28 cellular contexts compared by ENCODE assay signal in the genomic region with DNA sequence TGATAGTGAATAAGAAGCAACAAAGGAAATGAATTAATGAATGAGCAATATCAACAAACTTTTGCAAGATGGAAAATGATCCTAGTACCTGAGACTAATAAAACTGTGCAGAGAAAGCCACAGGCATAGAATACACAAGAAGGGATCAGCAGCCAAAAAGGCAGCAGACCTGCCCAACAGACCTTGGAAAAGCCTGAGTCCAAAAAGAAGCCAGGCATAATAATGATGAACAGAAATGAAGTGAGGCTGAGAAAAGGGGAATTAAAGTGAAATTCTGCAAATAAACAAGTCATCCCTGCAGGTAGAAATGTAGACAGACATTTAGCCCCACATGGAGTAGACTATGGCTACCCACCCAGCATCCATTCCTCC. TPM values are rescaled to one million over a fixed set of nuclear protein-coding genes. Genes with fewer than 3 reads are reported as not detected.
DNase-seq lines count a peak whose midpoint lies in the region; ATAC-seq and TF ChIP-seq lines count a peak whose summit lies in the region.
"Had no signal": no experiment of that assay in that cellular context is flagged by ENCODE, and none has a peak within 500 bp of the region (broad histone marks: within the 10 kb centered on the region; RNA-seq: fewer than 3 reads in every experiment).

No MANE protein-coding gene starts in this region.

- H3K36me3 ChIP-seq in CD4-positive, CD25-positive, alpha-beta regulatory T cell (ENCODE audit: control insufficient read depth, insufficient read depth, low read length): peaks cover 56% of the 10 kb centered on the region
- H3K36me3 ChIP-seq in HUES48 (ENCODE audit: control insufficient read depth, insufficient read depth, low read length) (peaks cover 35% of the 10 kb centered on the region), spleen (peaks cover 0 to 66% (median 37%) of the 10 kb centered on the region in 6 donors)
- peaks cover 8 to 36% (median 9%) of the 10 kb centered on the region in 3 experiments for H3K36me3 ChIP-seq in naive thymus-derived CD4-positive, alpha-beta T cell (ENCODE audit: control insufficient read depth in 2 of 3, insufficient read depth in 3 of 3, low read length in 3 of 3)

- no peak overlapping the region for H3K9ac ChIP-seq in HUES48 (ENCODE audit: low read depth, low read length)
- H3K9ac ChIP-seq: BLaER1 had no signal

- no peak for DNase-seq in CD4-positive, CD25-positive, alpha-beta regulatory T cell
- DNase-seq in cerebellar cortex (ENCODE audit: low spot score): peak; percentile 85
- DNase-seq in naive thymus-derived CD4-positive, alpha-beta T cell: no peak
- DNase-seq in COLO668 (lab: John Stamatoyannopoulos, UW; ENCODE audit: unreplicated experiment): no peak
- DNase-seq in spleen: no peak
- no peak for DNase-seq in activated effector memory CD4-positive, alpha-beta T cell treated with anti-CD3 and anti-CD28 coated beads, Interleukin-2, amount 50 U/mL, for 16 hours
- no peak for DNase-seq in activated CD4-positive, alpha-beta memory T cell treated with anti-CD3 and anti-CD28 coated beads, Interleukin-2, amount 10 ng/mL, durations not matched to agents 7 days and 5 days
- DNase-seq: activated CD4-positive, alpha-beta T cell treated with anti-CD3 and anti-CD28 coated beads, Interleukin-2, amount 10 ng/mL, durations not matched to agents 7 days and 5 days; DND-41; head of caudate nucleus; KBM-7; kidney glomerular epithelial cell; lower lobe of right lung; mucosa of descending colon; NCI-H510A; NK-92 treated with Interleukin-12 subunit alpha and Interleukin-12 subunit beta, amount 100 ng/mL, for 24 hours; PC-9; Right ventricle myocardium superior; stimulated activated CD4-positive, alpha-beta T cell treated with anti-CD3 and anti-CD28 coated beads, Interleukin-4, amount 100 ng/mL, for 4 hours; stimulated activated naive CD4-positive, alpha-beta T cell had no signal

- H3K9me3 ChIP-seq in CD4-positive, CD25-positive, alpha-beta regulatory T cell (ENCODE audit: control insufficient read depth in 2 of 2, low read length in 2 of 2): no peaks in the 10 kb centered on the region
- H3K9me3 ChIP-seq in HUES48 (ENCODE audit: control insufficient read depth, insufficient read depth, low read length) (no peaks in the 10 kb centered on the region), spleen (no peaks in the 10 kb centered on the region)
- no peaks in the 10 kb centered on the region for H3K9me3 ChIP-seq in naive thymus-derived CD4-positive, alpha-beta T cell (ENCODE audit: control insufficient read depth in 2 of 3, low read length in 3 of 3)
- H3K9me3 ChIP-seq: BLaER1, lower lobe of right lung, mucosa of descending colon had no signal

- H3K36me3 Mint-ChIP-seq in CD4-positive, CD25-positive, alpha-beta regulatory T cell: peaks cover 33% of the 10 kb centered on the region
- H3K36me3 Mint-ChIP-seq in naive thymus-derived CD4-positive, alpha-beta T cell: peaks cover 0 to 41% (median 24%) of the 10 kb centered on the region in 5 donors
- H3K36me3 Mint-ChIP-seq in activated CD4-positive, alpha-beta memory T cell treated with anti-CD3 and anti-CD28 coated beads, Interleukin-2, amount 10 ng/mL, durations not matched to agents 7 days and 5 days (ENCODE audit: low read depth): peaks cover 68% of the 10 kb centered on the region

- H3K9me3 Mint-ChIP-seq in CD4-positive, CD25-positive, alpha-beta regulatory T cell: no peaks in the 10 kb centered on the region
- no peaks in the 10 kb centered on the region for H3K9me3 Mint-ChIP-seq in naive thymus-derived CD4-positive, alpha-beta T cell
- no peaks in the 10 kb centered on the region for H3K9me3 Mint-ChIP-seq in activated CD4-positive, alpha-beta memory T cell treated with anti-CD3 and anti-CD28 coated beads, Interleukin-2, amount 10 ng/mL, durations not matched to agents 7 days and 5 days
- H3K9me3 Mint-ChIP-seq: activated CD4-positive, alpha-beta T cell treated with anti-CD3 and anti-CD28 coated beads, Interleukin-2, amount 10 ng/mL, durations not matched to agents 7 days and 5 days; activated naive CD4-positive, alpha-beta T cell treated with anti-CD3 and anti-CD28 coated beads, Interleukin-2, amount 50 U/mL, for 72 hours; WTC11 had no signal

- intact Hi-C loops in naive thymus-derived CD4-positive, alpha-beta T cell (cut with micrococcal nuclease): no loop called here
- intact Hi-C loops in spleen (cut with DNase I; ENCODE audit: low total_unique reads): loop anchor here (10.0 kb wide), 1 partner anchor 45 kb away; the partner anchor contains the start of gene RSBN1

- no peak for TF ChIP-seq CTCF in spleen (IDR thresholded peaks at IDR 0.05 in 8 of 11, conservative IDR thresholded peaks at IDR 0.05 in 3 of 11)

- H3K4me3 Mint-ChIP-seq in CD4-positive, CD25-positive, alpha-beta regulatory T cell: peak overlapping the region in 2 of 4 donors; percentile 14 to 18
- H3K4me3 Mint-ChIP-seq in naive thymus-derived CD4-positive, alpha-beta T cell: no peak overlapping the region
- H3K4me3 Mint-ChIP-seq in activated CD4-positive, alpha-beta memory T cell treated with anti-CD3 and anti-CD28 coated beads, Interleukin-2, amount 10 ng/mL, durations not matched to agents 7 days and 5 days: no peak overlapping the region
- H3K4me3 Mint-ChIP-seq: activated CD4-positive, alpha-beta T cell treated with anti-CD3 and anti-CD28 coated beads, Interleukin-2, amount 10 ng/mL, durations not matched to agents 7 days and 5 days had no signal

- no peak overlapping the region for H3K27ac ChIP-seq in CD4-positive, CD25-positive, alpha-beta regulatory T cell (ENCODE audit: insufficient read depth, low read length, poor library complexity, severe bottlenecking)
- H3K27ac ChIP-seq in HUES48 (ENCODE audit: low read depth, low read length) (peak overlapping the region; percentile 71), spleen (peak overlapping the region in 2 of 8 donors; percentile 14 to 21)
- no peak overlapping the region for H3K27ac ChIP-seq in naive thymus-derived CD4-positive, alpha-beta T cell (ENCODE audit: low read depth, low read length)
- H3K27ac ChIP-seq: BLaER1, epithelial cell of prostate, lower lobe of right lung, PC-9 had no signal

- H3K4me3 ChIP-seq in CD4-positive, CD25-positive, alpha-beta regulatory T cell (ENCODE audit: low read depth, low read length): peak overlapping the region; percentile 38
- H3K4me3 ChIP-seq in HUES48 (ENCODE audit: low read depth, low read length): no peak overlapping the region
- no peak overlapping the region for H3K4me3 ChIP-seq in naive thymus-derived CD4-positive, alpha-beta T cell (ENCODE audit: low read length)
- H3K4me3 ChIP-seq in spleen: no peak overlapping the region
- H3K4me3 ChIP-seq: BLaER1, dorsolateral prefrontal cortex, lower lobe of right lung, mucosa of descending colon, PC-9 had no signal

- peaks cover 37 to 46% (median 39%) of the 10 kb centered on the region in 4 donors for H3K4me1 Mint-ChIP-seq in CD4-positive, CD25-positive, alpha-beta regulatory T cell
- peaks cover 15 to 55% (median 41%) of the 10 kb centered on the region in 7 donors for H3K4me1 Mint-ChIP-seq in naive thymus-derived CD4-positive, alpha-beta T cell
- H3K4me1 Mint-ChIP-seq in activated CD4-positive, alpha-beta memory T cell treated with anti-CD3 and anti-CD28 coated beads, Interleukin-2, amount 10 ng/mL, durations not matched to agents 7 days and 5 days: peaks cover 55% of the 10 kb centered on the region

- TF ChIP-seq POLR2A in spleen (IDR thresholded peaks at IDR 0.05): no peak

- ATAC-seq in CD4-positive, CD25-positive, alpha-beta regulatory T cell (ENCODE audit: low read depth in 2 of 2): no peak
- ATAC-seq in naive thymus-derived CD4-positive, alpha-beta T cell: no peak
- ATAC-seq: activated naive CD4-positive, alpha-beta T cell treated with anti-CD3 and anti-CD28 coated beads, Interleukin-2, amount 50 U/mL, for 72 hours; lower lobe of right lung; mucosa of descending colon; sciatic nerve had no signal

- POLR2A ChIA-PET in naive thymus-derived CD4-positive, alpha-beta T cell (lab: Charles Lee): interaction anchor here (0.7 kb wide), 1 partner anchor 100 kb away, joined by 3 read pairs; no protein-coding TSS in a partner anchor
- POLR2A ChIA-PET in activated CD4-positive, alpha-beta memory T cell treated with anti-CD3 and anti-CD28 coated beads, Interleukin-2, amount 10 ng/mL, durations not matched to agents 7 days and 5 days (lab: Charles Lee): interaction anchor here (0.7 to 1.7 kb wide), 2 partner anchors 10 to 11 kb away, joined by 3 to 8 read pairs; partner anchors contain the start of gene PHTF1

- no peaks in the 10 kb centered on the region for H3K27me3 Mint-ChIP-seq in CD4-positive, CD25-positive, alpha-beta regulatory T cell
- no peaks in the 10 kb centered on the region for H3K27me3 Mint-ChIP-seq in naive thymus-derived CD4-positive, alpha-beta T cell
- no peaks in the 10 kb centered on the region for H3K27me3 Mint-ChIP-seq in activated CD4-positive, alpha-beta memory T cell treated with anti-CD3 and anti-CD28 coated beads, Interleukin-2, amount 10 ng/mL, durations not matched to agents 7 days and 5 days
- H3K27me3 Mint-ChIP-seq: activated CD4-positive, alpha-beta T cell treated with anti-CD3 and anti-CD28 coated beads, Interleukin-2, amount 10 ng/mL, durations not matched to agents 7 days and 5 days; progenitor cell of endocrine pancreas had no signal

- H3K27ac Mint-ChIP-seq in CD4-positive, CD25-positive, alpha-beta regulatory T cell: peak overlapping the region; percentile 46 to 85 (median 51)
- peak overlapping the region in 5 of 9 donors; percentile 35 to 83 (median 55) for H3K27ac Mint-ChIP-seq in naive thymus-derived CD4-positive, alpha-beta T cell
- no peak overlapping the region for H3K27ac Mint-ChIP-seq in activated CD4-positive, alpha-beta memory T cell treated with anti-CD3 and anti-CD28 coated beads, Interleukin-2, amount 10 ng/mL, durations not matched to agents 7 days and 5 days
- H3K27ac Mint-ChIP-seq: activated CD4-positive, alpha-beta T cell treated with anti-CD3 and anti-CD28 coated beads, Interleukin-2, amount 10 ng/mL, durations not matched to agents 7 days and 5 days; progenitor cell of endocrine pancreas had no signal

- H3K27me3 ChIP-seq in CD4-positive, CD25-positive, alpha-beta regulatory T cell (ENCODE audit: control insufficient read depth, insufficient read depth, low read length): no peaks in the 10 kb centered on the region
- no peaks in the 10 kb centered on the region for H3K27me3 ChIP-seq in HUES48 (ENCODE audit: control insufficient read depth, insufficient read depth, low read length)
- no peaks in the 10 kb centered on the region for H3K27me3 ChIP-seq in naive thymus-derived CD4-positive, alpha-beta T cell (ENCODE audit: control insufficient read depth in 2 of 2, insufficient read depth in 2 of 2, low read length in 2 of 2)
- H3K27me3 ChIP-seq in spleen (replicated peaks in 1 of 7): no peaks in the 10 kb centered on the region
- H3K27me3 ChIP-seq: BLaER1, dorsolateral prefrontal cortex had no signal

- peaks cover 13% of the 10 kb centered on the region for H3K4me1 ChIP-seq in CD4-positive, CD25-positive, alpha-beta regulatory T cell (ENCODE audit: control insufficient read depth, insufficient read depth, low read length, poor library complexity, severe bottlenecking)
- H3K4me1 ChIP-seq in HUES48 (ENCODE audit: control insufficient read depth, insufficient read depth, low read length): peaks cover 47% of the 10 kb centered on the region
- peaks cover 0 to 7% of the 10 kb centered on the region in 2 donors for H3K4me1 ChIP-seq in naive thymus-derived CD4-positive, alpha-beta T cell (ENCODE audit: control insufficient read depth in 2 of 2, insufficient read depth in 2 of 2, low read length in 2 of 2)
- H3K4me1 ChIP-seq in spleen: peaks cover 0 to 18% (median 8%) of the 10 kb centered on the region in 6 donors
- H3K4me1 ChIP-seq: BLaER1 had no signal

- CTCF ChIA-PET in naive thymus-derived CD4-positive, alpha-beta T cell (lab: Charles Lee): no interaction called here
- CTCF ChIA-PET in activated CD4-positive, alpha-beta memory T cell treated with anti-CD3 and anti-CD28 coated beads, Interleukin-2, amount 10 ng/mL, durations not matched to agents 7 days and 5 days (lab: Charles Lee): interaction anchor here (0.6 to 1.7 kb wide), 2 partner anchors 10 to 11 kb away, joined by 3 to 8 read pairs; partner anchors contain the start of gene PHTF1

RNA-seq across cellular contexts. Expression of gene PHTF1, which starts 10.3 kb away (rescaled TPM):
- total RNA-seq in CD4-positive, CD25-positive, alpha-beta regulatory T cell: 16.7 TPM
- polyA plus RNA-seq in CD4-positive, CD25-positive, alpha-beta regulatory T cell: 10 to 100 TPM; 11.1 to 22.7 (median 15.3) TPM
- total RNA-seq in naive thymus-derived CD4-positive, alpha-beta T cell: 10 to 100 TPM in 2 of 5 experiments, 1 to 10 TPM in 3; 2.5 to 21.0 (median 7.1) TPM
- 1 to 10 TPM; 1.4 to 1.6 TPM for polyA plus RNA-seq in naive thymus-derived CD4-positive, alpha-beta T cell
- 10 to 100 TPM; 18.3 to 47.6 (median 25.9) TPM for total RNA-seq in spleen
- 1 to 10 TPM; 5.6 to 9.0 (median 7.4) TPM for polyA plus RNA-seq in spleen
- 10 to 100 TPM; 22.1 to 23.0 TPM for total RNA-seq in activated CD4-positive, alpha-beta memory T cell treated with anti-CD3 and anti-CD28 coated beads, Interleukin-2, amount 10 ng/mL, durations not matched to agents 7 days and 5 days

RNA-seq across cellular contexts. Expression of gene RSBN1, which starts 42.7 kb away (rescaled TPM):
- 52.1 TPM for total RNA-seq in CD4-positive, CD25-positive, alpha-beta regulatory T cell
- 10 to 100 TPM; 43.8 to 52.7 (median 49.8) TPM for polyA plus RNA-seq in CD4-positive, CD25-positive, alpha-beta regulatory T cell
- 10 to 100 TPM; 29.9 to 58.1 (median 42.0) TPM for total RNA-seq in naive thymus-derived CD4-positive, alpha-beta T cell
- polyA plus RNA-seq in naive thymus-derived CD4-positive, alpha-beta T cell: 10 to 100 TPM; 40.7 to 44.2 TPM
- 10 to 100 TPM; 24.2 to 34.0 (median 29.1) TPM for total RNA-seq in spleen
- polyA plus RNA-seq in spleen: 1 to 10 TPM; 5.4 to 7.0 (median 6.0) TPM
- total RNA-seq in activated CD4-positive, alpha-beta memory T cell treated with anti-CD3 and anti-CD28 coated beads, Interleukin-2, amount 10 ng/mL, durations not matched to agents 7 days and 5 days: 10 to 100 TPM; 27.9 to 32.1 TPM
